16 cellular contexts compared by ENCODE assay signal in genomic region chr13:98962901-98963594, GRCh38.
"Had no signal": no experiment of that assay in that cellular context is flagged by ENCODE, and none has a peak within 500 bp of the region (broad histone marks: within the 10 kb centered on the region; RNA-seq: fewer than 3 reads in every experiment).

No MANE protein-coding gene starts in this region.

- H3K27ac ChIP-seq: right lobe of liver, SK-N-MC, spleen, thyroid gland had no signal

- ATAC-seq: activated CD8-positive, alpha-beta T cell treated with anti-CD3 and anti-CD28 coated beads for 36 hours; stimulated activated naive B cell treated with anti-CD40 and anti-IgM and Interleukin-4, amounts not matched to agents 10 μg/mL and 1 μg/mL and 100 μg/mL, for 72 hours; T-cell had no signal

- H3K4me3 ChIP-seq: right lobe of liver, SK-N-MC, spleen, thyroid gland had no signal

- DNase-seq: activated CD4-positive, alpha-beta T cell treated with anti-CD3 and anti-CD28 coated beads for 48 hours; activated CD4-positive, CD25-positive, alpha-beta regulatory T cell; activated CD8-positive, alpha-beta T cell treated with anti-CD3 and anti-CD28 coated beads for 36 hours; activated naive CD4-positive, alpha-beta T cell treated with anti-CD3 and anti-CD28 coated beads for 36 hours; activated T-cell treated with anti-CD3 and anti-CD28 coated beads, Interleukin-2, amount 50 U/mL, for 24 hours; effector memory CD4-positive, alpha-beta T cell; midbrain; nephron progenitor cell; nucleus accumbens; right lobe of liver; spleen; stimulated activated CD4-positive, alpha-beta T cell treated with anti-CD3 and anti-CD28 coated beads, Interleukin-4, amount 100 ng/mL, for 4 hours; stimulated activated naive B cell treated with anti-CD40 and anti-IgM and Interleukin-4, amounts not matched to agents 10 μg/mL and 1 μg/mL and 100 μg/mL, for 72 hours; T-cell; thyroid gland had no signal

- H3K36me3 ChIP-seq: right lobe of liver, spleen, thyroid gland had no signal

- H3K9me3 ChIP-seq: right lobe of liver, spleen, thyroid gland had no signal

- H3K27me3 ChIP-seq: right lobe of liver, spleen, thyroid gland had no signal
